2 cellular contexts compared by ENCODE assay signal in the genomic region with DNA sequence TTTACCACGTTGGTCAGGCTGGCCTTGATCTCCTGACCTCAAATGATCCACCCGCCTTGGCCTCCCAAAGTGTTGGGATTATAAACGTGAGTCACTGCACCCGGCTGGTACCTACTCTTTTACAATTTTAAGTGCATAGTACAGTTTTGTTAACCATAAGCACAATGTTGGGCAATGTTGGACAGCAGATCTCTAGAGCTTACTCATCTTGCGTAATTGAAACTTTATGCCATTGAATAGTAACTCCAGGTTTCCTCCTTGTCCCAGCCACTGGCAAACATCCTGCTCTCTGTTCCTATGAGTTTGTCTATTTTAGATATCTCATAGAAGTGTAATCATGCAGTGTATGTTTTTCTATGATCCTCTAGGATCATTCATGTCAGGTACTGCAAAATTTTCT.
TF ChIP-seq lines count a peak whose summit lies in the region.

No MANE protein-coding gene starts in this region.

TF ChIP-seq in HCT116, 20 proteins besides CTCF, POLR2A, EP300 and RAD21:
- TF ChIP-seq SRF (IDR thresholded peaks at IDR 0.05; ENCODE audit: low read depth) (no peak), CEBPB (IDR thresholded peaks at IDR 0.05; ENCODE audit: low read depth) (peak; percentile 41; the same call in 1 of the 2 replicates), EZH2phosphoT487 (IDR thresholded peaks at IDR 0.05; ENCODE audit: borderline replicate concordance) (no peak)
- TF ChIP-seq, protein P1, sequence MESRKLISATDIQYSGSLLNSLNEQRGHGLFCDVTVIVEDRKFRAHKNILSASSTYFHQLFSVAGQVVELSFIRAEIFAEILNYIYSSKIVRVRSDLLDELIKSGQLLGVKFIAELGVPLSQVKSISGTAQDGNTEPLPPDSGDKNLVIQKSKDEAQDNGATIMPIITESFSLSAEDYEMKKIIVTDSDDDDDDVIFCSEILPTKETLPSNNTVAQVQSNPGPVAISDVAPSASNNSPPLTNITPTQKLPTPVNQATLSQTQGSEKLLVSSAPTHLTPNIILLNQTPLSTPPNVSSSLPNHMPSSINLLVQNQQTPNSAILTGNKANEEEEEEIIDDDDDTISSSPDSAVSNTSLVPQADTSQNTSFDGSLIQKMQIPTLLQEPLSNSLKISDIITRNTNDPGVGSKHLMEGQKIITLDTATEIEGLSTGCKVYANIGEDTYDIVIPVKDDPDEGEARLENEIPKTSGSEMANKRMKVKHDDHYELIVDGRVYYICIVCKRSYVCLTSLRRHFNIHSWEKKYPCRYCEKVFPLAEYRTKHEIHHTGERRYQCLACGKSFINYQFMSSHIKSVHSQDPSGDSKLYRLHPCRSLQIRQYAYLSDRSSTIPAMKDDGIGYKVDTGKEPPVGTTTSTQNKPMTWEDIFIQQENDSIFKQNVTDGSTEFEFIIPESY (IDR thresholded peaks at IDR 0.05; ENCODE audit: extremely low read depth, insufficient replicate concordance, low read length), result no peak

TF ChIP-seq in HepG2, 621 proteins besides CTCF, POLR2A, EP300 and RAD21 (continues in another document):
- TF ChIP-seq ZSCAN21 (CRISPR knock-in tag; IDR thresholded peaks at IDR 0.05; ENCODE audit: borderline replicate concordance), result peak; percentile 39; the same call in 1 of the 2 replicates
- TF ChIP-seq RBFOX2 (IDR thresholded peaks at IDR 0.05; ENCODE audit: low read depth, low read length), result no peak
- TF ChIP-seq, protein P2, sequence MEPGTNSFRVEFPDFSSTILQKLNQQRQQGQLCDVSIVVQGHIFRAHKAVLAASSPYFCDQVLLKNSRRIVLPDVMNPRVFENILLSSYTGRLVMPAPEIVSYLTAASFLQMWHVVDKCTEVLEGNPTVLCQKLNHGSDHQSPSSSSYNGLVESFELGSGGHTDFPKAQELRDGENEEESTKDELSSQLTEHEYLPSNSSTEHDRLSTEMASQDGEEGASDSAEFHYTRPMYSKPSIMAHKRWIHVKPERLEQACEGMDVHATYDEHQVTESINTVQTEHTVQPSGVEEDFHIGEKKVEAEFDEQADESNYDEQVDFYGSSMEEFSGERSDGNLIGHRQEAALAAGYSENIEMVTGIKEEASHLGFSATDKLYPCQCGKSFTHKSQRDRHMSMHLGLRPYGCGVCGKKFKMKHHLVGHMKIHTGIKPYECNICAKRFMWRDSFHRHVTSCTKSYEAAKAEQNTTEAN (CRISPR knock-in tag; conservative IDR thresholded peaks at IDR 0.05), result peak; percentile 48; the same call in 1 of the 2 replicates
- TF ChIP-seq, protein P3, sequence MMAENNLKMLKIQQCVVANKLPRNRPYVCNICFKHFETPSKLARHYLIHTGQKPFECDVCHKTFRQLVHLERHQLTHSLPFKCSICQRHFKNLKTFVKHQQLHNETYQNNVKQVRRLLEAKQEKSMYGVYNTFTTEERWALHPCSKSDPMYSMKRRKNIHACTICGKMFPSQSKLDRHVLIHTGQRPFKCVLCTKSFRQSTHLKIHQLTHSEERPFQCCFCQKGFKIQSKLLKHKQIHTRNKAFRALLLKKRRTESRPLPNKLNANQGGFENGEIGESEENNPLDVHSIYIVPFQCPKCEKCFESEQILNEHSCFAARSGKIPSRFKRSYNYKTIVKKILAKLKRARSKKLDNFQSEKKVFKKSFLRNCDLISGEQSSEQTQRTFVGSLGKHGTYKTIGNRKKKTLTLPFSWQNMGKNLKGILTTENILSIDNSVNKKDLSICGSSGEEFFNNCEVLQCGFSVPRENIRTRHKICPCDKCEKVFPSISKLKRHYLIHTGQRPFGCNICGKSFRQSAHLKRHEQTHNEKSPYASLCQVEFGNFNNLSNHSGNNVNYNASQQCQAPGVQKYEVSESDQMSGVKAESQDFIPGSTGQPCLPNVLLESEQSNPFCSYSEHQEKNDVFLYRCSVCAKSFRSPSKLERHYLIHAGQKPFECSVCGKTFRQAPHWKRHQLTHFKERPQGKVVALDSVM (CRISPR knock-in tag; IDR thresholded peaks at IDR 0.05), result 0 out of 2 replicates have a peak, but pooled peaks have one; percentile 36
- no peak for TF ChIP-seq ZNF44 (CRISPR knock-in tag; IDR thresholded peaks at IDR 0.05)
- TF ChIP-seq HNF4A (CRISPR knock-in tag; IDR thresholded peaks at IDR 0.05), result peak; percentile 96
- TF ChIP-seq MEIS2 (CRISPR knock-in tag; IDR thresholded peaks at IDR 0.05), result peak; percentile 41; the same call in 1 of the 2 replicates
- TF ChIP-seq ATAD3A (CRISPR knock-in tag; IDR thresholded peaks at IDR 0.05), result no peak
- TF ChIP-seq, protein P4, sequence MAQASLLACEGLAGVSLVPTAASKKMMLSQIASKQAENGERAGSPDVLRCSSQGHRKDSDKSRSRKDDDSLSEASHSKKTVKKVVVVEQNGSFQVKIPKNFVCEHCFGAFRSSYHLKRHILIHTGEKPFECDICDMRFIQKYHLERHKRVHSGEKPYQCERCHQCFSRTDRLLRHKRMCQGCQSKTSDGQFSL (CRISPR knock-in tag; IDR thresholded peaks at IDR 0.05), result no peak
- TF ChIP-seq ISX (CRISPR knock-in tag; conservative IDR thresholded peaks at IDR 0.05), result no peak
- TF ChIP-seq XBP1 (CRISPR knock-in tag; IDR thresholded peaks at IDR 0.05), result no peak
- TF ChIP-seq GPN1 (CRISPR knock-in tag; IDR thresholded peaks at IDR 0.05; ENCODE audit: borderline replicate concordance), result no peak
- TF ChIP-seq CHD2 (IDR thresholded peaks at IDR 0.05; ENCODE audit: low read depth, low read length), result no peak
- TF ChIP-seq ZNF678 (CRISPR knock-in tag; IDR thresholded peaks at IDR 0.05), result no peak
- no peak for TF ChIP-seq SETDB1 (CRISPR knock-in tag; IDR thresholded peaks at IDR 0.05; ENCODE audit: borderline replicate concordance)
- TF ChIP-seq NPAS2 (CRISPR knock-in tag; IDR thresholded peaks at IDR 0.05; ENCODE audit: borderline replicate concordance), result no peak
- TF ChIP-seq, protein P5, sequence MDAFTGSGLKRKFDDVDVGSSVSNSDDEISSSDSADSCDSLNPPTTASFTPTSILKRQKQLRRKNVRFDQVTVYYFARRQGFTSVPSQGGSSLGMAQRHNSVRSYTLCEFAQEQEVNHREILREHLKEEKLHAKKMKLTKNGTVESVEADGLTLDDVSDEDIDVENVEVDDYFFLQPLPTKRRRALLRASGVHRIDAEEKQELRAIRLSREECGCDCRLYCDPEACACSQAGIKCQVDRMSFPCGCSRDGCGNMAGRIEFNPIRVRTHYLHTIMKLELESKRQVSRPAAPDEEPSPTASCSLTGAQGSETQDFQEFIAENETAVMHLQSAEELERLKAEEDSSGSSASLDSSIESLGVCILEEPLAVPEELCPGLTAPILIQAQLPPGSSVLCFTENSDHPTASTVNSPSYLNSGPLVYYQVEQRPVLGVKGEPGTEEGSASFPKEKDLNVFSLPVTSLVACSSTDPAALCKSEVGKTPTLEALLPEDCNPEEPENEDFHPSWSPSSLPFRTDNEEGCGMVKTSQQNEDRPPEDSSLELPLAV (CRISPR knock-in tag; conservative IDR thresholded peaks at IDR 0.05; ENCODE audit: low read depth), result no peak
- TF ChIP-seq, protein P6, sequence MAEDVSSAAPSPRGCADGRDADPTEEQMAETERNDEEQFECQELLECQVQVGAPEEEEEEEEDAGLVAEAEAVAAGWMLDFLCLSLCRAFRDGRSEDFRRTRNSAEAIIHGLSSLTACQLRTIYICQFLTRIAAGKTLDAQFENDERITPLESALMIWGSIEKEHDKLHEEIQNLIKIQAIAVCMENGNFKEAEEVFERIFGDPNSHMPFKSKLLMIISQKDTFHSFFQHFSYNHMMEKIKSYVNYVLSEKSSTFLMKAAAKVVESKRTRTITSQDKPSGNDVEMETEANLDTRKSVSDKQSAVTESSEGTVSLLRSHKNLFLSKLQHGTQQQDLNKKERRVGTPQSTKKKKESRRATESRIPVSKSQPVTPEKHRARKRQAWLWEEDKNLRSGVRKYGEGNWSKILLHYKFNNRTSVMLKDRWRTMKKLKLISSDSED (CRISPR knock-in tag; IDR thresholded peaks at IDR 0.05), result no peak
- 0 out of 2 replicates have a peak, but pooled peaks have one; percentile 42 for TF ChIP-seq CHD4 (IDR thresholded peaks at IDR 0.05; ENCODE audit: borderline replicate concordance, low read length)
- peak; percentile 96 for TF ChIP-seq POGZ (CRISPR knock-in tag; IDR thresholded peaks at IDR 0.05)
- TF ChIP-seq CBFB (CRISPR knock-in tag; IDR thresholded peaks at IDR 0.05), result peak; percentile 66
- TF ChIP-seq, protein P7, sequence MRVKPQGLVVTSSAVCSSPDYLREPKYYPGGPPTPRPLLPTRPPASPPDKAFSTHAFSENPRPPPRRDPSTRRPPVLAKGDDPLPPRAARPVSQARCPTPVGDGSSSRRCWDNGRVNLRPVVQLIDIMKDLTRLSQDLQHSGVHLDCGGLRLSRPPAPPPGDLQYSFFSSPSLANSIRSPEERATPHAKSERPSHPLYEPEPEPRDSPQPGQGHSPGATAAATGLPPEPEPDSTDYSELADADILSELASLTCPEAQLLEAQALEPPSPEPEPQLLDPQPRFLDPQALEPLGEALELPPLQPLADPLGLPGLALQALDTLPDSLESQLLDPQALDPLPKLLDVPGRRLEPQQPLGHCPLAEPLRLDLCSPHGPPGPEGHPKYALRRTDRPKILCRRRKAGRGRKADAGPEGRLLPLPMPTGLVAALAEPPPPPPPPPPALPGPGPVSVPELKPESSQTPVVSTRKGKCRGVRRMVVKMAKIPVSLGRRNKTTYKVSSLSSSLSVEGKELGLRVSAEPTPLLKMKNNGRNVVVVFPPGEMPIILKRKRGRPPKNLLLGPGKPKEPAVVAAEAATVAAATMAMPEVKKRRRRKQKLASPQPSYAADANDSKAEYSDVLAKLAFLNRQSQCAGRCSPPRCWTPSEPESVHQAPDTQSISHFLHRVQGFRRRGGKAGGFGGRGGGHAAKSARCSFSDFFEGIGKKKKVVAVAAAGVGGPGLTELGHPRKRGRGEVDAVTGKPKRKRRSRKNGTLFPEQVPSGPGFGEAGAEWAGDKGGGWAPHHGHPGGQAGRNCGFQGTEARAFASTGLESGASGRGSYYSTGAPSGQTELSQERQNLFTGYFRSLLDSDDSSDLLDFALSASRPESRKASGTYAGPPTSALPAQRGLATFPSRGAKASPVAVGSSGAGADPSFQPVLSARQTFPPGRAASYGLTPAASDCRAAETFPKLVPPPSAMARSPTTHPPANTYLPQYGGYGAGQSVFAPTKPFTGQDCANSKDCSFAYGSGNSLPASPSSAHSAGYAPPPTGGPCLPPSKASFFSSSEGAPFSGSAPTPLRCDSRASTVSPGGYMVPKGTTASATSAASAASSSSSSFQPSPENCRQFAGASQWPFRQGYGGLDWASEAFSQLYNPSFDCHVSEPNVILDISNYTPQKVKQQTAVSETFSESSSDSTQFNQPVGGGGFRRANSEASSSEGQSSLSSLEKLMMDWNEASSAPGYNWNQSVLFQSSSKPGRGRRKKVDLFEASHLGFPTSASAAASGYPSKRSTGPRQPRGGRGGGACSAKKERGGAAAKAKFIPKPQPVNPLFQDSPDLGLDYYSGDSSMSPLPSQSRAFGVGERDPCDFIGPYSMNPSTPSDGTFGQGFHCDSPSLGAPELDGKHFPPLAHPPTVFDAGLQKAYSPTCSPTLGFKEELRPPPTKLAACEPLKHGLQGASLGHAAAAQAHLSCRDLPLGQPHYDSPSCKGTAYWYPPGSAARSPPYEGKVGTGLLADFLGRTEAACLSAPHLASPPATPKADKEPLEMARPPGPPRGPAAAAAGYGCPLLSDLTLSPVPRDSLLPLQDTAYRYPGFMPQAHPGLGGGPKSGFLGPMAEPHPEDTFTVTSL (CRISPR knock-in tag; IDR thresholded peaks at IDR 0.05; ENCODE audit: borderline replicate concordance), result peak; percentile 99
- TF ChIP-seq POLR2AphosphoS2 (IDR thresholded peaks at IDR 0.05; ENCODE audit: low read depth, low read length), result no peak
- TF ChIP-seq FLYWCH1 (CRISPR knock-in tag; IDR thresholded peaks at IDR 0.05), result no peak
- TF ChIP-seq, protein P8, sequence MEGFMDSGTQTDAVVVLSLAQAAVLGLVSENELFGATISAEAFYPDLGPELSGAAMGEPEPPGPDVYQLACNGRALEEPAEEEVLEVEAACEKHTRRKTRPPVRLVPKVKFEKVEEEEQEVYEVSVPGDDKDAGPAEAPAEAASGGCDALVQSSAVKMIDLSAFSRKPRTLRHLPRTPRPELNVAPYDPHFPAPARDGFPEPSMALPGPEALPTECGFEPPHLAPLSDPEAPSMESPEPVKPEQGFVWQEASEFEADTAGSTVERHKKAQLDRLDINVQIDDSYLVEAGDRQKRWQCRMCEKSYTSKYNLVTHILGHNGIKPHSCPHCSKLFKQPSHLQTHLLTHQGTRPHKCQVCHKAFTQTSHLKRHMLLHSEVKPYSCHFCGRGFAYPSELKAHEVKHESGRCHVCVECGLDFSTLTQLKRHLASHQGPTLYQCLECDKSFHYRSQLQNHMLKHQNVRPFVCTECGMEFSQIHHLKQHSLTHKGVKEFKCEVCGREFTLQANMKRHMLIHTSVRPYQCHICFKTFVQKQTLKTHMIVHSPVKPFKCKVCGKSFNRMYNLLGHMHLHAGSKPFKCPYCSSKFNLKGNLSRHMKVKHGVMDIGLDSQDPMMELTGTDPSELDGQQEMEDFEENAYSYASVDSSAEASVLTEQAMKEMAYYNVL (CRISPR knock-in tag; IDR thresholded peaks at IDR 0.05; ENCODE audit: borderline replicate concordance), result peak; percentile 89
- no peak for TF ChIP-seq ZNF660 (CRISPR knock-in tag; IDR thresholded peaks at IDR 0.05; ENCODE audit: borderline replicate concordance, low read depth)
- TF ChIP-seq HMG20B (CRISPR knock-in tag; conservative IDR thresholded peaks at IDR 0.05), result peak; percentile 83
- TF ChIP-seq ZBTB38 (CRISPR knock-in tag; IDR thresholded peaks at IDR 0.05), result no peak
- TF ChIP-seq, protein P9, sequence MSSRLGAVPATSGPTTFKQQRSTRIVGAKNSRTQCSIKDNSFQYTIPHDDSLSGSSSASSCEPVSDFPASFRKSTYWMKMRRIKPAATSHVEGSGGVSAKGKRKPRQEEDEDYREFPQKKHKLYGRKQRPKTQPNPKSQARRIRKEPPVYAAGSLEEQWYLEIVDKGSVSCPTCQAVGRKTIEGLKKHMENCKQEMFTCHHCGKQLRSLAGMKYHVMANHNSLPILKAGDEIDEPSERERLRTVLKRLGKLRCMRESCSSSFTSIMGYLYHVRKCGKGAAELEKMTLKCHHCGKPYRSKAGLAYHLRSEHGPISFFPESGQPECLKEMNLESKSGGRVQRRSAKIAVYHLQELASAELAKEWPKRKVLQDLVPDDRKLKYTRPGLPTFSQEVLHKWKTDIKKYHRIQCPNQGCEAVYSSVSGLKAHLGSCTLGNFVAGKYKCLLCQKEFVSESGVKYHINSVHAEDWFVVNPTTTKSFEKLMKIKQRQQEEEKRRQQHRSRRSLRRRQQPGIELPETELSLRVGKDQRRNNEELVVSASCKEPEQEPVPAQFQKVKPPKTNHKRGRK (CRISPR knock-in tag; IDR thresholded peaks at IDR 0.05), result no peak
- TF ChIP-seq, protein P10, sequence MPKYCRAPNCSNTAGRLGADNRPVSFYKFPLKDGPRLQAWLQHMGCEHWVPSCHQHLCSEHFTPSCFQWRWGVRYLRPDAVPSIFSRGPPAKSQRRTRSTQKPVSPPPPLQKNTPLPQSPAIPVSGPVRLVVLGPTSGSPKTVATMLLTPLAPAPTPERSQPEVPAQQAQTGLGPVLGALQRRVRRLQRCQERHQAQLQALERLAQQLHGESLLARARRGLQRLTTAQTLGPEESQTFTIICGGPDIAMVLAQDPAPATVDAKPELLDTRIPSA (CRISPR knock-in tag; IDR thresholded peaks at IDR 0.05; ENCODE audit: borderline replicate concordance), result no peak
- no peak for TF ChIP-seq NFYC (CRISPR knock-in tag; IDR thresholded peaks at IDR 0.05)
- TF ChIP-seq CEBPB (IDR thresholded peaks at IDR 0.05; ENCODE audit: borderline replicate concordance, low read depth, low read length), result peak; percentile 100
- TF ChIP-seq ESRRA (CRISPR knock-in tag; IDR thresholded peaks at IDR 0.05; ENCODE audit: low read depth), result peak; percentile 66; the same call in 1 of the 2 replicates
- no peak for TF ChIP-seq TP53 (CRISPR knock-in tag; conservative IDR thresholded peaks at IDR 0.05)
- no peak; the same call in 1 of the 2 replicates for TF ChIP-seq ZNF556 (CRISPR knock-in tag; IDR thresholded peaks at IDR 0.05; ENCODE audit: borderline replicate concordance)
- TF ChIP-seq ZKSCAN1 (IDR thresholded peaks at IDR 0.05; ENCODE audit: low read length), result no peak
